Comparison of ENCODE assay signal across 22 cellular contexts in the genomic region with DNA sequence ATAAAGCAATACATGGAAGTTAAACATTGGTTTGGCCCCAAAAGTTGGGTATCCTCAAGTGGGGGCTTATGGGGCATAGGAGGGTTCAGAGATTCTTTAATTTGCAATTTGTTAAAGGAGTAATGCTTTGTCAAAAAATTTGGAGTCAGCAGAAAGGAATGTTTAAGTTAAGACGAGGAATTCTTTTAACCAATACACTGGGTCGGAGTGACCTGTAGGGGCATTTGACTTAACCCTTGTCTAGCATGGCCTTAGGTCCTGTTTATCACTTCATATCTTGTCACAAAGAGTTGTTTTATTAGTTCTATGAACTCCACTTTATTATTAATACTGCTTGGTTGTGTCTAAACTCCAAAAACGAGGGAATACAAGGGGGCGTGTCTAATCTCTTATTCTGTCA.
"Had no signal": no experiment of that assay in that cellular context is flagged by ENCODE, and none has a peak within 500 bp of the region (broad histone marks: within the 10 kb centered on the region; RNA-seq: fewer than 3 reads in every experiment).

No MANE protein-coding gene starts in this region.

- H3K36me3 ChIP-seq: left ventricle myocardium inferior, ovary, right atrium auricular region, tibial nerve, uterus had no signal

- H3K9me3 Mint-ChIP-seq: type B pancreatic cell had no signal

- H3K36me3 Mint-ChIP-seq: naive thymus-derived CD4-positive, alpha-beta T cell; stimulated activated memory B cell treated with anti-CD40 and anti-IgM and Interleukin-4, amounts not matched to agents 10 μg/mL and 1 μg/mL and 100 μg/mL, for 72 hours; type B pancreatic cell had no signal

- H3K4me3 ChIP-seq: left ventricle myocardium inferior, lung, mucosa of descending colon, ovary, right atrium auricular region, skin epidermis, tibial nerve, uterus had no signal

- H3K4me1 Mint-ChIP-seq: naive thymus-derived CD4-positive, alpha-beta T cell; stimulated activated memory B cell treated with anti-CD40 and anti-IgM and Interleukin-4, amounts not matched to agents 10 μg/mL and 1 μg/mL and 100 μg/mL, for 72 hours; stimulated activated naive CD8-positive, alpha-beta T cell treated with anti-CD3 and anti-CD28 coated beads, Interleukin-15, amount 100 ng/mL, for 72 hours had no signal

- H3K9me3 ChIP-seq: left ventricle myocardium inferior, mucosa of descending colon, ovary, right atrium auricular region, tibial nerve, uterus had no signal

- H3K27me3 Mint-ChIP-seq: naive thymus-derived CD4-positive, alpha-beta T cell; natural killer cell treated with Interleukin-12 subunit alpha and Interleukin-12 subunit beta and Interleukin-15 and Interleukin-18, amount 100 ng/mL, for 72 hours; stimulated activated memory B cell treated with anti-CD40 and anti-IgM and Interleukin-4, amounts not matched to agents 10 μg/mL and 1 μg/mL and 100 μg/mL, for 72 hours; stimulated activated naive CD8-positive, alpha-beta T cell treated with anti-CD3 and anti-CD28 coated beads, Interleukin-15, amount 100 ng/mL, for 72 hours; type B pancreatic cell had no signal

- DNase-seq: hippocampal formation; islet precursor cell; left ventricle myocardium inferior; midbrain; mucosa of descending colon; naive thymus-derived CD4-positive, alpha-beta T cell; ovary; stimulated activated CD4-positive, alpha-beta T cell treated with anti-CD3 and anti-CD28 coated beads, Interleukin-12 subunit alpha, Interleukin-12 subunit beta, amount 100 ng/mL, for 4 hours; stimulated activated CD4-positive, alpha-beta T cell treated with anti-CD3 and anti-CD28 coated beads, Interleukin-15, amount 100 ng/mL, for 24 hours; stimulated activated CD4-positive, alpha-beta T cell treated with anti-CD3 and anti-CD28 coated beads, Interleukin-4, amount 100 ng/mL, for 24 hours; stimulated activated naive CD4-positive, alpha-beta T cell treated with Interleukin-2 at 50 U/mL for 16 hours; stimulated activated naive CD8-positive, alpha-beta T cell treated with anti-CD3 and anti-CD28 coated beads, Interleukin-15, amount 100 ng/mL, for 72 hours; substantia nigra; uterus had no signal

- H3K4me3 Mint-ChIP-seq: naive thymus-derived CD4-positive, alpha-beta T cell; natural killer cell treated with Interleukin-12 subunit alpha and Interleukin-12 subunit beta and Interleukin-15 and Interleukin-18, amount 100 ng/mL, for 72 hours; stimulated activated memory B cell treated with anti-CD40 and anti-IgM and Interleukin-4, amounts not matched to agents 10 μg/mL and 1 μg/mL and 100 μg/mL, for 72 hours; stimulated activated naive CD8-positive, alpha-beta T cell treated with anti-CD3 and anti-CD28 coated beads, Interleukin-15, amount 100 ng/mL, for 72 hours; type B pancreatic cell had no signal

- H3K27ac ChIP-seq: left ventricle myocardium inferior, ovary, right atrium auricular region, skin epidermis, tibial nerve, uterus had no signal

- H3K27me3 ChIP-seq: ovary, right atrium auricular region, tibial nerve, uterus had no signal

- H3K4me1 ChIP-seq: left ventricle myocardium inferior, right atrium auricular region, tibial nerve, uterus had no signal

- H3K27ac Mint-ChIP-seq: naive thymus-derived CD4-positive, alpha-beta T cell; natural killer cell treated with Interleukin-12 subunit alpha and Interleukin-12 subunit beta and Interleukin-15 and Interleukin-18, amount 100 ng/mL, for 72 hours; progenitor cell of endocrine pancreas; stimulated activated memory B cell treated with anti-CD40 and anti-IgM and Interleukin-4, amounts not matched to agents 10 μg/mL and 1 μg/mL and 100 μg/mL, for 72 hours; stimulated activated naive CD8-positive, alpha-beta T cell treated with anti-CD3 and anti-CD28 coated beads, Interleukin-15, amount 100 ng/mL, for 72 hours; type B pancreatic cell had no signal
